ENCODE assay signal across 1 cellular context in genomic region chr3:119669906-119670570, GRCh38.
TF ChIP-seq lines count a peak whose summit lies in the region.

No MANE protein-coding gene starts in this region.

TF ChIP-seq in HepG2, 621 proteins besides CTCF, POLR2A, EP300 and RAD21 (continued from another document):
- TF ChIP-seq ZNF318 (CRISPR knock-in tag; IDR thresholded peaks at IDR 0.05) (no peak), MIXL1 (CRISPR knock-in tag; IDR thresholded peaks at IDR 0.05) (no peak)
